8 cellular contexts compared by ENCODE assay signal in the genomic region with DNA sequence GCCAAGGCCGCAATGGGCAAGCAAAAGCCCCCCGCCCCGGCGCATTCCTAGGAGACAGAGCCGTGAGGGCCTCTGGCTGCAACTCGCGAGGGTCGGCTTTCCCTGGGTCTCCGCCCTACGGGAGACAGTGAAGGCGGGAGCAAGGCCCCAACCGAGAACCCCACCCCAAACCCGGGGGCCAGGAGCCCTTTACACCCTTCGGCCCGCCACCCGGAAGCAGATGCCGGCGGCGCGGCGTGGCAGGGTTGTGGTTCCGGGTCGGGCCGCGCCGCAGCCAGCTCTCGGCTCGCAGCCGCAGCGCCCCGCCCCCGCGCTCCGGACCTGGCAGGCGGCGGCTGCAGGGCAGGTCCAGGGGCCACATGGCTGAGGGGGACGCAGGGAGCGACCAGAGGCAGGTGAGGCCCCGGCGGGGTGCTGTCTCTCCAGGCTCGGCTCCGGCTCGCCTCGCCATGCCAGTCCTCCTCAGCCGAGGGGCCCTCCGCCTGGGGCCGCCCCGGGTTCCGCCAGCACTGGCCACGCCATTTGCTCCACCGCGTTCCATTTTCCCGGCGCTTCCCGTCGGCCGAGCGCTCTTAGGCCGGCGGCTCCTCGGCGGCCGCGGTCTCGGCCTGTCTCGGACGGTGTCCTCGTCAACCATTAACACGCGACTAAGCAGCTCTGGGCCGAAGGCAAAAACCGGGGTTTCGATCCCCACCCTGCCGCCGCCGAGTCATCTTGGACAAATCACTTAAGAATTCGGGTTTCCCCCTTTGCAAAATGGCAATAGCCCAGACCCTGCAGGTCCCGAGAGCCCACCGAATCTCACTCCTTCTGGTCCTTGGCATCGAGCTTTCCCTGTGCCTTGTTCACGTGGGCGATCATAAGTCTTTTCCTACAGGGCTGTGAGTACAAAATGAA. TPM values are rescaled to one million over a fixed set of nuclear protein-coding genes. Genes with fewer than 3 reads are reported as not detected.
DNase-seq lines count a peak whose midpoint lies in the region; ATAC-seq and TF ChIP-seq lines count a peak whose summit lies in the region.

A gene with protein sequence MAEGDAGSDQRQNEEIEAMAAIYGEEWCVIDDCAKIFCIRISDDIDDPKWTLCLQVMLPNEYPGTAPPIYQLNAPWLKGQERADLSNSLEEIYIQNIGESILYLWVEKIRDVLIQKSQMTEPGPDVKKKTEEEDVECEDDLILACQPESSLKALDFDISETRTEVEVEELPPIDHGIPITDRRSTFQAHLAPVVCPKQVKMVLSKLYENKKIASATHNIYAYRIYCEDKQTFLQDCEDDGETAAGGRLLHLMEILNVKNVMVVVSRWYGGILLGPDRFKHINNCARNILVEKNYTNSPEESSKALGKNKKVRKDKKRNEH (plus strand): TSS at position 273 of the 897 bp plus-strand sequence. CDS start 87 bp downstream, at position 360.

- H2AFZ ChIP-seq in hepatocyte = peak within 1 kb of the TSS; percentile 100

- DNase-seq in NCI-H1105 treated with DMSO at 0.1 percent for 48 hours (lab: John Stamatoyannopoulos, UW) (peak; percentile 86), T1000 (lab: John Stamatoyannopoulos, UW) (peak; percentile 67), astrocyte of the cerebellum (ENCODE audit: low read depth) (peak; percentile 20), hepatocyte (ENCODE audit: low spot score) (peak; percentile 94), renal cortical epithelial cell (ENCODE audit: low read depth) (peak; percentile 30), vagina (ENCODE audit: extremely low spot score in 2 of 2) (no peak)

- H3K36me3 ChIP-seq in hepatocyte (replicated peaks; ENCODE audit: insufficient read depth, low read depth) (no peaks in the 10 kb centered on the region), vagina (peaks cover 0 to 7% of the 10 kb centered on the region in 2 donors)

- H3K9me3 ChIP-seq in hepatocyte (ENCODE audit: low read depth) = no peaks in the 10 kb centered on the region
- no peaks in the 10 kb centered on the region for H3K9me3 ChIP-seq in vagina

- no peak for TF ChIP-seq POLR2A in vagina (IDR thresholded peaks at IDR 0.05)

- H3K79me2 ChIP-seq in hepatocyte = peaks cover 11% of the 10 kb centered on the region

- no peaks in the 10 kb centered on the region for H3K9me2 ChIP-seq in hepatocyte (replicated peaks; ENCODE audit: insufficient read depth)

- peak; percentile 84 for ATAC-seq in HG02571 (IDR thresholded peaks at IDR 0.05; ENCODE audit: unreplicated experiment)

- H4K20me1 ChIP-seq in hepatocyte (ENCODE audit: insufficient read depth, poor library complexity, severe bottlenecking) = no peaks in the 10 kb centered on the region

- H3K4me3 ChIP-seq in GM12875 (ENCODE audit: low read depth, low read length) (peak within 1 kb of the TSS; percentile 63), astrocyte of the cerebellum (ENCODE audit: low read depth, low read length) (peak within 1 kb of the TSS; percentile 69), hepatocyte (peak within 1 kb of the TSS; percentile 51), vagina (peak within 1 kb of the TSS; percentile 66 to 74)

- H3K27me3 ChIP-seq in hepatocyte (peaks cover 5% of the 10 kb centered on the region), vagina (no peaks in the 10 kb centered on the region)

- no peak for TF ChIP-seq CTCF in GM12875 (IDR thresholded peaks at IDR 0.05; ENCODE audit: borderline replicate concordance, insufficient read depth, low read depth, low read length)
- no peak for TF ChIP-seq CTCF in astrocyte of the cerebellum (IDR thresholded peaks at IDR 0.05; ENCODE audit: low read depth, low read length, missing control alignments)
- TF ChIP-seq CTCF in hepatocyte (IDR thresholded peaks at IDR 0.05; ENCODE audit: poor library complexity) = no peak
- no peak for TF ChIP-seq CTCF in vagina (IDR thresholded peaks at IDR 0.05)

- intact Hi-C loops in vagina (cut with DNase I) = no loop called here

- 1% methylated on average over 70 of the region's 82 CpGs for WGBS in hepatocyte (ENCODE audit: low lambda C conversion rate, missing lambda C conversion rate)

- H3K4me1 ChIP-seq in hepatocyte (ENCODE audit: insufficient read depth) = peaks cover 15% of the 10 kb centered on the region
- peaks cover 12% of the 10 kb centered on the region for H3K4me1 ChIP-seq in vagina

- H3K27ac ChIP-seq in hepatocyte (peak within 1 kb of the TSS; percentile 92), vagina (peak within 1 kb of the TSS; percentile 77)

- in situ Hi-C loops in astrocyte of the cerebellum (cut with HindIII; ENCODE audit: low sequenced_read_pairs) = no loop called here

- peak within 1 kb of the TSS; percentile 85 for H3K4me2 ChIP-seq in hepatocyte

RNA-seq across cellular contexts. Expression of the gene that starts here (rescaled TPM):
- total RNA-seq in hepatocyte = 28.3 and 36.3 TPM in 2 replicates
- polyA plus RNA-seq in hepatocyte = 15.5 and 21.7 TPM in 2 replicates
- total RNA-seq in renal cortical epithelial cell = 34.2 and 36.5 TPM in 2 replicates
- 10.3 TPM for total RNA-seq in vagina

Comparison
In these comparisons a context has a peak if more than half of its experiments do, and no peak if none do; other contexts are left out.
1. DNase-seq: peak in NCI-H1105 treated with DMSO at 0.1 percent for 48 hours (single experiment), T1000 (single experiment), astrocyte of the cerebellum (single experiment), hepatocyte (single experiment) and renal cortical epithelial cell (single experiment); none in vagina (0 of 2).
2. Peak in every context shown above with its lines, with median percentiles within 50 percentile points of each other: H3K4me3 ChIP-seq.